In genomic region chr13:46575843-46576242, GRCh38 we compare ENCODE assay signal across 11 cellular contexts. TPM values are rescaled to one million over a fixed set of nuclear protein-coding genes. Genes with fewer than 3 reads are reported as not detected.
DNase-seq lines count a peak whose midpoint lies in the region; ATAC-seq, FAIRE-seq and TF ChIP-seq lines count a peak whose summit lies in the region.
"Had no signal": no experiment of that assay in that cellular context is flagged by ENCODE, and none has a peak within 500 bp of the region (broad histone marks: within the 10 kb centered on the region; RNA-seq: fewer than 3 reads in every experiment).

No MANE protein-coding gene starts in this region.

- H3K27ac Mint-ChIP-seq in activated CD8-positive, alpha-beta T cell treated with anti-CD3 and anti-CD28 coated beads, Interleukin-2, amount 10 ng/mL, durations not matched to agents 7 days and 5 days, result no peak overlapping the region
- H3K27ac Mint-ChIP-seq: WTC11 had no signal

- DNase-seq in AG10803 (ENCODE audit: low read depth) (peak; percentile 93), RCC 7860 (ENCODE audit: low spot score) (peak; percentile 84), fibroblast of gingiva (ENCODE audit: low read depth) (peak; percentile 85), omental fat pad (ENCODE audit: low spot score) (no peak), hypothalamus (lab: John Stamatoyannopoulos, UW) (no peak)
- no peak for DNase-seq in activated CD8-positive, alpha-beta T cell treated with anti-CD3 and anti-CD28 coated beads, Interleukin-2, amount 10 ng/mL, durations not matched to agents 7 days and 5 days
- no peak for DNase-seq in activated naive CD4-positive, alpha-beta T cell treated with anti-CD3 and anti-CD28 coated beads, Interleukin-2, amount 50 U/mL, for 16 hours
- DNase-seq in activated effector memory CD4-positive, alpha-beta T cell treated with anti-CD3 and anti-CD28 coated beads, Interleukin-2, amount 50 U/mL, for 16 hours, result no peak
- DNase-seq: NCI-H69, upper lobe of left lung had no signal

- H3K9me3 Mint-ChIP-seq in activated CD8-positive, alpha-beta T cell treated with anti-CD3 and anti-CD28 coated beads, Interleukin-2, amount 10 ng/mL, durations not matched to agents 7 days and 5 days (ENCODE audit: insufficient read depth), result no peaks in the 10 kb centered on the region
- H3K9me3 Mint-ChIP-seq: WTC11 had no signal

- CTCF ChIA-PET in activated CD8-positive, alpha-beta T cell treated with anti-CD3 and anti-CD28 coated beads, Interleukin-2, amount 10 ng/mL, durations not matched to agents 7 days and 5 days (lab: Charles Lee), result interaction anchor here (1.1 kb wide), 1 partner anchor 24 kb away, joined by 3 read pairs; no protein-coding TSS in a partner anchor

- H3K36me3 Mint-ChIP-seq in activated CD8-positive, alpha-beta T cell treated with anti-CD3 and anti-CD28 coated beads, Interleukin-2, amount 10 ng/mL, durations not matched to agents 7 days and 5 days (ENCODE audit: low read depth), result no peaks in the 10 kb centered on the region
- H3K36me3 Mint-ChIP-seq: WTC11 had no signal

- H3K4me1 Mint-ChIP-seq in activated CD8-positive, alpha-beta T cell treated with anti-CD3 and anti-CD28 coated beads, Interleukin-2, amount 10 ng/mL, durations not matched to agents 7 days and 5 days (ENCODE audit: low read depth), result peaks cover 31% of the 10 kb centered on the region

- ATAC-seq in omental fat pad (ENCODE audit: low FRiP score), result peak; percentile 77
- ATAC-seq in activated CD8-positive, alpha-beta T cell treated with anti-CD3 and anti-CD28 coated beads, Interleukin-2, amount 10 ng/mL, durations not matched to agents 7 days and 5 days, result no peak
- ATAC-seq: WTC11 had no signal

- TF ChIP-seq CTCF in AG10803 (conservative IDR thresholded peaks at IDR 0.05; ENCODE audit: low read length), result no peak
- no peak for TF ChIP-seq CTCF in omental fat pad (IDR thresholded peaks at IDR 0.05)

- no peak overlapping the region for H3K4me3 Mint-ChIP-seq in activated CD8-positive, alpha-beta T cell treated with anti-CD3 and anti-CD28 coated beads, Interleukin-2, amount 10 ng/mL, durations not matched to agents 7 days and 5 days
- H3K4me3 Mint-ChIP-seq: WTC11 had no signal

- peak; percentile 92 for FAIRE-seq in RCC 7860 (lab: Jason Lieb, UNC)

- POLR2A ChIA-PET in activated CD8-positive, alpha-beta T cell treated with anti-CD3 and anti-CD28 coated beads, Interleukin-2, amount 10 ng/mL, durations not matched to agents 7 days and 5 days (lab: Charles Lee), result interaction anchor here (1.1 kb wide), 1 partner anchor 220 kb away, joined by 3 read pairs; no protein-coding TSS in a partner anchor

- no peaks in the 10 kb centered on the region for H3K27me3 Mint-ChIP-seq in activated CD8-positive, alpha-beta T cell treated with anti-CD3 and anti-CD28 coated beads, Interleukin-2, amount 10 ng/mL, durations not matched to agents 7 days and 5 days (ENCODE audit: low read depth)

- H3K4me3 ChIP-seq in AG10803 (ENCODE audit: low read length), result no peak overlapping the region
- H3K4me3 ChIP-seq: upper lobe of left lung had no signal

RNA-seq across cellular contexts. Expression of gene LRCH1, which starts 22.9 kb away (rescaled TPM):
- total RNA-seq in omental fat pad, result 10 to 100 TPM in 3 of 4 donors, 1 to 10 TPM in 1; 9.7 to 43.7 (median 16.5) TPM
- 10 to 100 TPM; 15.3 to 18.0 TPM for total RNA-seq in activated CD8-positive, alpha-beta T cell treated with anti-CD3 and anti-CD28 coated beads, Interleukin-2, amount 10 ng/mL, durations not matched to agents 7 days and 5 days

Comparison
In these comparisons a context has a peak if more than half of its experiments do, and no peak if none do; other contexts are left out.
1. DNase-seq: peak in AG10803 (single experiment), RCC 7860 (single experiment) and fibroblast of gingiva (single experiment); none in omental fat pad (single experiment), hypothalamus (0 of 51), activated CD8-positive, alpha-beta T cell treated with anti-CD3 and anti-CD28 coated beads, Interleukin-2, amount 10 ng/mL, durations not matched to agents 7 days and 5 days (single experiment), activated naive CD4-positive, alpha-beta T cell treated with anti-CD3 and anti-CD28 coated beads, Interleukin-2, amount 50 U/mL, for 16 hours (single experiment) and activated effector memory CD4-positive, alpha-beta T cell treated with anti-CD3 and anti-CD28 coated beads, Interleukin-2, amount 50 U/mL, for 16 hours (single experiment).